ENCODE assay signal across 22 cellular contexts in genomic region chr2:53641290-53641689, GRCh38.
"Had no signal": no experiment of that assay in that cellular context is flagged by ENCODE, and none has a peak within 500 bp of the region (broad histone marks: within the 10 kb centered on the region; RNA-seq: fewer than 3 reads in every experiment).

No MANE protein-coding gene starts in this region.

- H3K9me3 ChIP-seq: colonic mucosa, esophagus squamous epithelium, gastroesophageal sphincter, left ventricle myocardium inferior, lower lobe of right lung, neutrophil, psoas muscle, right lobe of liver, testis, tibial nerve had no signal

- H3K4me1 Mint-ChIP-seq: memory B cell; nephron; stimulated activated naive B cell treated with anti-CD40 and anti-IgM and Interleukin-4, amounts not matched to agents 10 μg/mL and 1 μg/mL and 100 μg/mL, for 72 hours; stimulated activated naive CD8-positive, alpha-beta T cell treated with anti-CD3 and anti-CD28 coated beads, Interleukin-15, amount 100 ng/mL, for 72 hours had no signal

- H3K27ac Mint-ChIP-seq: memory B cell; nephron; stimulated activated naive B cell treated with anti-CD40 and anti-IgM and Interleukin-4, amounts not matched to agents 10 μg/mL and 1 μg/mL and 100 μg/mL, for 72 hours; stimulated activated naive CD8-positive, alpha-beta T cell treated with anti-CD3 and anti-CD28 coated beads, Interleukin-15, amount 100 ng/mL, for 72 hours had no signal

- H3K36me3 ChIP-seq: colonic mucosa, esophagus squamous epithelium, gastroesophageal sphincter, left ventricle myocardium inferior, lower lobe of right lung, neutrophil, right lobe of liver, tibial nerve had no signal

- ATAC-seq: gastroesophageal sphincter; left cardiac atrium; lower lobe of right lung; psoas muscle; right lobe of liver; stimulated activated naive B cell treated with anti-CD40 and anti-IgM and Interleukin-4, amounts not matched to agents 10 μg/mL and 1 μg/mL and 100 μg/mL, for 72 hours; stimulated activated naive CD8-positive, alpha-beta T cell treated with anti-CD3 and anti-CD28 coated beads, Interleukin-15, amount 100 ng/mL, for 72 hours had no signal

- DNase-seq: colonic mucosa; dermis blood vessel endothelial cell; esophagus squamous epithelium; foreskin fibroblast; glutamatergic neuron; kidney; left cardiac atrium; left ventricle myocardium inferior; lower lobe of right lung; psoas muscle; retina; right lobe of liver; stimulated activated CD4-positive, alpha-beta T cell treated with anti-CD3 and anti-CD28 coated beads, Interleukin-4, amount 100 ng/mL, for 24 hours; stimulated activated naive B cell treated with anti-CD40 and anti-IgM and Interleukin-4, amounts not matched to agents 10 μg/mL and 1 μg/mL and 100 μg/mL, for 72 hours; stimulated activated naive CD8-positive, alpha-beta T cell treated with anti-CD3 and anti-CD28 coated beads, Interleukin-15, amount 100 ng/mL, for 72 hours; testis had no signal

- H3K27ac ChIP-seq: colonic mucosa, esophagus squamous epithelium, gastroesophageal sphincter, left ventricle myocardium inferior, lower lobe of right lung, neutrophil, psoas muscle, right lobe of liver, testis, tibial nerve had no signal

- H3K4me3 ChIP-seq: colonic mucosa, esophagus squamous epithelium, gastroesophageal sphincter, left ventricle myocardium inferior, lower lobe of right lung, psoas muscle, right lobe of liver, testis, tibial nerve had no signal

- H3K27me3 ChIP-seq: colonic mucosa, esophagus squamous epithelium, gastroesophageal sphincter, neutrophil, right lobe of liver, testis, tibial nerve had no signal

- H3K4me1 ChIP-seq: colonic mucosa, esophagus squamous epithelium, gastroesophageal sphincter, left ventricle myocardium inferior, lower lobe of right lung, psoas muscle, right lobe of liver, testis, tibial nerve had no signal

- H3K27me3 Mint-ChIP-seq: stimulated activated naive CD8-positive, alpha-beta T cell treated with anti-CD3 and anti-CD28 coated beads, Interleukin-15, amount 100 ng/mL, for 72 hours had no signal

- H3K4me3 Mint-ChIP-seq: memory B cell; mesothelial cell of epicardium; nephron; stimulated activated naive B cell treated with anti-CD40 and anti-IgM and Interleukin-4, amounts not matched to agents 10 μg/mL and 1 μg/mL and 100 μg/mL, for 72 hours; stimulated activated naive CD8-positive, alpha-beta T cell treated with anti-CD3 and anti-CD28 coated beads, Interleukin-15, amount 100 ng/mL, for 72 hours had no signal

- H3K9me3 Mint-ChIP-seq: stimulated activated naive CD8-positive, alpha-beta T cell treated with anti-CD3 and anti-CD28 coated beads, Interleukin-15, amount 100 ng/mL, for 72 hours had no signal
